In the genomic region with DNA sequence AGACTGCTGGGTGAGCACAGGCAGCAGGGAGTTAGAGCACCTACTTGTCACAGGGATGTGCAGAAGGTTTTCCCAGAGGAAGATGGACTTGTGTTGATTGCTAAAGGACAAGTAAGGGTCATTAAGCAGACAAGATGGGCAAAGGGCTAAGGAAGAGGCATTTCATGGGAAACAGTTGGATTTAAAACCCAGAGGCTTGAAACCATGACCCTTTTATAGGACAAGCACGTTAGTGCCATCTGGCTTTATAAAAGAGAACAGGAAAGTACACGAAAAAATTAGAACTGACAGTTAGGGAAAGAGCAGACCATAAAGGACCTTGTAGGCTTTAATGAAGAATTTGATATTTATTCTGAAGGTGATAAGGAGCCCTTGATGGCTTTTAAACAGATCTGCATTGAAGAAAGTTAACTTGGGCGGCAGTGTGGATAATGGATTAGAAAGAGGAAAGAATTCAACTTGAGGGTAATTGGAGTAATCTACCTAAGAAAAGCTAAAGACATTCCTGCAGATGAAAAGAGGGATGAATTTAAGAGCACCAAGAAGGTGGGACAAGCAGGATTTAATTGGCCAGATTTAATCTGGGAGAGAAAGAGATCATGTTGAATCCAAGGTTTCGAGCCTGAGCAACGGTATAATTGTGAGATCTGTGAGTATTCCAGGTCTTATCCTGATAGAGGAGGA, we compare ENCODE assay signal across 17 cellular contexts.
DNase-seq lines count a peak whose midpoint lies in the region; ATAC-seq and TF ChIP-seq lines count a peak whose summit lies in the region.
"Had no signal": no experiment of that assay in that cellular context is flagged by ENCODE, and none has a peak within 500 bp of the region (broad histone marks: within the 10 kb centered on the region; RNA-seq: fewer than 3 reads in every experiment).

No MANE protein-coding gene starts in this region.

- H3K27ac ChIP-seq in dorsolateral prefrontal cortex, result no peak overlapping the region
- H3K27ac ChIP-seq: cardiac muscle cell, neutrophil, spleen, testis, WERI-Rb-1 had no signal

- peak overlapping the region; percentile 27 to 87 (median 67) for H3K27ac Mint-ChIP-seq in nephron
- H3K27ac Mint-ChIP-seq: activated naive CD4-positive, alpha-beta T cell treated with anti-CD3 and anti-CD28 coated beads for 36 hours had no signal

- H3K9me3 Mint-ChIP-seq in nephron, result peaks cover 18% of the 10 kb centered on the region
- H3K9me3 Mint-ChIP-seq: activated naive CD4-positive, alpha-beta T cell treated with anti-CD3 and anti-CD28 coated beads for 36 hours had no signal

- H3K4me1 Mint-ChIP-seq in nephron, result peaks cover 21% of the 10 kb centered on the region

- no peaks in the 10 kb centered on the region for H3K27me3 ChIP-seq in dorsolateral prefrontal cortex
- H3K27me3 ChIP-seq: cardiac muscle cell, neutrophil, spleen, testis had no signal

- intact Hi-C loops in dorsolateral prefrontal cortex (cut with DNase I), result no loop called here

- in situ Hi-C loops in astrocyte of the cerebellum (cut with HindIII; ENCODE audit: low sequenced_read_pairs), result loop anchor here (10.0 kb wide), 1 partner anchor 160 kb away; no protein-coding TSS in a partner anchor

- no peaks in the 10 kb centered on the region for H3K27me3 Mint-ChIP-seq in nephron (ENCODE audit: low read depth)

- no peak overlapping the region for H3K4me3 Mint-ChIP-seq in nephron
- H3K4me3 Mint-ChIP-seq: activated naive CD4-positive, alpha-beta T cell treated with anti-CD3 and anti-CD28 coated beads for 36 hours had no signal

- peak; percentile 10 for DNase-seq in NCI-H146 (lab: John Stamatoyannopoulos, UW)
- no peak for DNase-seq in NCI-H146 treated with DMSO at 0.1 percent for 48 hours (lab: John Stamatoyannopoulos, UW; ENCODE audit: unreplicated experiment)
- peak; percentile 5 for DNase-seq in HCEC 1CT
- no peak for DNase-seq in astrocyte of the cerebellum (ENCODE audit: low read depth)
- no peak for DNase-seq in effector CD4-positive, alpha-beta T cell
- no peak for DNase-seq in dorsolateral prefrontal cortex
- DNase-seq: activated naive CD4-positive, alpha-beta T cell treated with anti-CD3 and anti-CD28 coated beads for 36 hours; hypothalamus; NCI-H82; spleen; testis; WERI-Rb-1 had no signal

- peaks cover 9% of the 10 kb centered on the region for H3K36me3 Mint-ChIP-seq in nephron (ENCODE audit: low read depth)

- H3K4me3 ChIP-seq in astrocyte of the cerebellum (ENCODE audit: low read depth, low read length), result no peak overlapping the region
- no peak overlapping the region for H3K4me3 ChIP-seq in dorsolateral prefrontal cortex
- H3K4me3 ChIP-seq: cardiac muscle cell, lung, spleen, testis had no signal

- TF ChIP-seq CTCF in astrocyte of the cerebellum (IDR thresholded peaks at IDR 0.05; ENCODE audit: low read depth, low read length, missing control alignments), result peak; percentile 12
- peak in 1 of 3 experiments; percentile 9 for TF ChIP-seq CTCF in nephron (IDR thresholded peaks at IDR 0.05; ENCODE audit: unreplicated experiment in 3 of 3)
- peak in 23 of 56 donors; percentile 7 to 43 (median 20) for TF ChIP-seq CTCF in dorsolateral prefrontal cortex (IDR thresholded peaks at IDR 0.05 in 54 of 56, conservative IDR thresholded peaks at IDR 0.05 in 2 of 56; ENCODE audit: low read depth in 1 of 56, partially characterized antibody in 56 of 56)

- ATAC-seq in HG02885 (IDR thresholded peaks at IDR 0.05; ENCODE audit: poor library complexity, unreplicated experiment), result no peak

Comparison
In these comparisons a context has a peak if more than half of its experiments do, and no peak if none do; other contexts are left out.
1. DNase-seq: peak in NCI-H146 (single experiment) and HCEC 1CT (single experiment); none in NCI-H146 treated with DMSO at 0.1 percent for 48 hours (single experiment), astrocyte of the cerebellum (single experiment), effector CD4-positive, alpha-beta T cell (single experiment) and dorsolateral prefrontal cortex (0 of 10).